Comparison of ENCODE assay signal across 8 cellular contexts in genomic region chr10:103918053-103918846, GRCh38. TPM values are rescaled to one million over a fixed set of nuclear protein-coding genes. Genes with fewer than 3 reads are reported as not detected.
DNase-seq lines count a peak whose midpoint lies in the region; ATAC-seq and TF ChIP-seq lines count a peak whose summit lies in the region.

Gene STN1 (minus strand): TSS chr10:103918184. CDS start chr10:103917594, 590 bp downstream.

- H3K36me3 ChIP-seq in kidney epithelial cell (ENCODE audit: control insufficient read depth, insufficient read depth, low read length), result no peaks in the 10 kb centered on the region

- TF ChIP-seq CTCF in kidney epithelial cell (IDR thresholded peaks at IDR 0.05; ENCODE audit: insufficient read depth, low read length, poor library complexity, severe bottlenecking), result no peak

- DNase-seq in AG20443 (ENCODE audit: low spot score), result peak; percentile 98
- DNase-seq in NCI-H460 (ENCODE audit: extremely low read depth, low read depth), result peak; percentile 95
- peak; percentile 91 for DNase-seq in activated CD4-positive, alpha-beta T cell treated with anti-CD3 and anti-CD28 coated beads for 1 hour
- peak; percentile 98 for DNase-seq in cerebellum (ENCODE audit: low spot score)
- peak; percentile 74 for DNase-seq in kidney epithelial cell (ENCODE audit: low read depth)
- DNase-seq in stimulated activated CD4-positive, alpha-beta T cell treated with anti-CD3 and anti-CD28 coated beads, Interleukin-15, amount 100 ng/mL, for 48 hours (ENCODE audit: low read depth in 2 of 2), result peak; percentile 94 to 96

- H3K27me3 ChIP-seq in kidney epithelial cell (ENCODE audit: control insufficient read depth, insufficient read depth, low read length), result no peaks in the 10 kb centered on the region

- peak within 1 kb of the TSS; percentile 53 for H3K4me3 ChIP-seq in kidney epithelial cell (ENCODE audit: low read depth, low read length)

- ATAC-seq in GM19043 (IDR thresholded peaks at IDR 0.05; ENCODE audit: low read depth, unreplicated experiment), result peak; percentile 87
- peak; percentile 78 for ATAC-seq in HG03378 (IDR thresholded peaks at IDR 0.05; ENCODE audit: unreplicated experiment)

RNA-seq across cellular contexts. Expression of gene STN1, which starts in this region (rescaled TPM):
- total RNA-seq in NCI-H460 (2014; rRNA removed; shearing (Covaris generic)), result 27.6 and 28.3 TPM in 2 replicates
- polyA plus RNA-seq in NCI-H460 (2014; cell fraction: nucleus; rRNA removed), result 6.1 and 18.9 TPM in 2 replicates
- 7.7 TPM for total RNA-seq in cerebellum
- total RNA-seq in kidney epithelial cell, result 25.1 and 28.1 TPM in 2 replicates

Comparison
In these comparisons a context has a peak if more than half of its experiments do, and no peak if none do; other contexts are left out.
1. Peak in every context shown above with its lines: DNase-seq, ATAC-seq and H3K4me3 ChIP-seq.